Comparison of ENCODE assay signal across 7 cellular contexts in genomic region chr6:97440590-97441176, GRCh38.
DNase-seq lines count a peak whose midpoint lies in the region; ATAC-seq and TF ChIP-seq lines count a peak whose summit lies in the region.

No MANE protein-coding gene starts in this region.

- no peak overlapping the region for H3K4me3 ChIP-seq in right cardiac atrium (ENCODE audit: low read length)

- DNase-seq in GM13977 (ENCODE audit: low spot score): no peak
- peak; percentile 27 for DNase-seq in HuH-7.5 (ENCODE audit: low spot score)
- DNase-seq in SHP77 treated with DMSO at 0.1 percent for 48 hours (lab: John Stamatoyannopoulos, UW): peak; percentile 68
- peak in 1 of 3 donors; percentile 30 for DNase-seq in right cardiac atrium
- DNase-seq in stimulated activated CD4-positive, alpha-beta T cell treated with anti-CD3 and anti-CD28 coated beads, Interleukin-4, amount 100 ng/mL, for 24 hours: no peak
- DNase-seq in stimulated activated naive CD4-positive, alpha-beta T cell (lab: John Stamatoyannopoulos, UW): no peak

- in situ Hi-C loops in GM13977 (cut with MboI; ENCODE audit: low pct_unique_long_range_greater_than_20kb, low sequenced_read_pairs, unreplicated experiment): no loop called here

- intact Hi-C loops in right cardiac atrium (cut with DNase I): no loop called here

- no peaks in the 10 kb centered on the region for H3K27me3 ChIP-seq in right cardiac atrium (ENCODE audit: control insufficient read depth, insufficient read depth)

- H3K27ac ChIP-seq in right cardiac atrium (ENCODE audit: low read length): no peak overlapping the region

- no peaks in the 10 kb centered on the region for H3K9me3 ChIP-seq in right cardiac atrium (ENCODE audit: control insufficient read depth, low read length)

- 14% methylated on average over 7 of the region's 7 CpGs for WGBS in right cardiac atrium

- H3K4me1 ChIP-seq in right cardiac atrium (ENCODE audit: control insufficient read depth, insufficient read depth, low read length): no peaks in the 10 kb centered on the region

- ATAC-seq in right cardiac atrium (peak; percentile 50 to 65), GM21381 (IDR thresholded peaks at IDR 0.05; ENCODE audit: unreplicated experiment) (no peak)

- peak; percentile 22 for TF ChIP-seq CTCF in GM13977 (IDR thresholded peaks at IDR 0.05; ENCODE audit: extremely low read depth, insufficient read depth, missing control alignments)

Comparison
In these comparisons a context has a peak if more than half of its experiments do, and no peak if none do; other contexts are left out.
1. DNase-seq: peak in HuH-7.5 (single experiment) and SHP77 treated with DMSO at 0.1 percent for 48 hours (single experiment); none in GM13977 (single experiment), stimulated activated CD4-positive, alpha-beta T cell treated with anti-CD3 and anti-CD28 coated beads, Interleukin-4, amount 100 ng/mL, for 24 hours (single experiment) and stimulated activated naive CD4-positive, alpha-beta T cell (0 of 6).